In genomic region chr11:113675003-113675471, GRCh38 we compare ENCODE assay signal across 8 cellular contexts. TPM values are rescaled to one million over a fixed set of nuclear protein-coding genes. Genes with fewer than 3 reads are reported as not detected.
A peak's percentile ranks its signal among the peaks of the same experiment; 100 is the strongest.
DNase-seq lines count a peak whose midpoint lies in the region; ATAC-seq, FAIRE-seq and TF ChIP-seq lines count a peak whose summit lies in the region.

No MANE protein-coding gene starts in this region.

- H3K36me3 ChIP-seq in adipocyte (ENCODE audit: control insufficient read depth, insufficient read depth, low read length, severe bottlenecking) (no peaks in the 10 kb centered on the region), uterus (no peaks in the 10 kb centered on the region)

- peak; percentile 84 for ATAC-seq in HG03108 (IDR thresholded peaks at IDR 0.05; ENCODE audit: unreplicated experiment)
- ATAC-seq in stimulated activated naive CD8-positive, alpha-beta T cell treated with anti-CD3 and anti-CD28 coated beads, Interleukin-15, amount 100 ng/mL, for 72 hours = peak; percentile 91

- H3K27ac Mint-ChIP-seq in stimulated activated naive CD8-positive, alpha-beta T cell treated with anti-CD3 and anti-CD28 coated beads, Interleukin-15, amount 100 ng/mL, for 72 hours = no peak overlapping the region

- TF ChIP-seq POLR2A in uterus (IDR thresholded peaks at IDR 0.05) = no peak

- no peak overlapping the region for H3K4me3 Mint-ChIP-seq in stimulated activated naive CD8-positive, alpha-beta T cell treated with anti-CD3 and anti-CD28 coated beads, Interleukin-15, amount 100 ng/mL, for 72 hours

- H3K4me3 ChIP-seq in adipocyte (ENCODE audit: low read length) (no peak overlapping the region), uterus (no peak overlapping the region)

- no peaks in the 10 kb centered on the region for H3K4me1 Mint-ChIP-seq in stimulated activated naive CD8-positive, alpha-beta T cell treated with anti-CD3 and anti-CD28 coated beads, Interleukin-15, amount 100 ng/mL, for 72 hours

- H3K9me3 Mint-ChIP-seq in stimulated activated naive CD8-positive, alpha-beta T cell treated with anti-CD3 and anti-CD28 coated beads, Interleukin-15, amount 100 ng/mL, for 72 hours = no peaks in the 10 kb centered on the region

- intact Hi-C loops in uterus (cut with DNase I; ENCODE audit: low total_unique reads) = no loop called here

- no peaks in the 10 kb centered on the region for H3K9me3 ChIP-seq in adipocyte (ENCODE audit: control insufficient read depth, low read length)
- H3K9me3 ChIP-seq in uterus = no peaks in the 10 kb centered on the region

- peaks cover 20% of the 10 kb centered on the region for H3K4me1 ChIP-seq in adipocyte (ENCODE audit: control insufficient read depth, insufficient read depth, low read length)
- peaks cover 0 to 6% of the 10 kb centered on the region in 2 donors for H3K4me1 ChIP-seq in uterus

- no peak overlapping the region for H3K9ac ChIP-seq in adipocyte (ENCODE audit: low read length)

- FAIRE-seq in frontal cortex (lab: Jason Lieb, UNC) = no peak

- DNase-seq in stimulated activated CD4-positive, alpha-beta T cell treated with anti-CD3 and anti-CD28 coated beads, Interleukin-12 subunit alpha, Interleukin-12 subunit beta, amount 100 ng/mL, for 48 hours (ENCODE audit: low read depth in 2 of 3, low spot score in 1 of 3) = peak in 2 of 3 donors; percentile 1 to 7
- no peak for DNase-seq in stimulated activated CD4-positive, alpha-beta T cell treated with anti-CD3 and anti-CD28 coated beads, Interleukin-12 subunit alpha, Interleukin-12 subunit beta, amount 100 ng/mL, for 4 hours
- DNase-seq in adipocyte (ENCODE audit: low read depth) (peak; percentile 43), frontal cortex (ENCODE audit: low spot score in 2 of 2) (no peak), uterus (no peak), NCI-H1417 (lab: John Stamatoyannopoulos, UW) (no peak)
- peak; percentile 20 to 56 for DNase-seq in stimulated activated naive CD8-positive, alpha-beta T cell treated with anti-CD3 and anti-CD28 coated beads, Interleukin-15, amount 100 ng/mL, for 72 hours

- no peak overlapping the region for H3K27ac ChIP-seq in uterus

- H3K27me3 ChIP-seq in adipocyte (replicated peaks; ENCODE audit: control insufficient read depth, insufficient read depth, low read length) (peaks cover 32% of the 10 kb centered on the region), uterus (no peaks in the 10 kb centered on the region)

- TF ChIP-seq CTCF in uterus (IDR thresholded peaks at IDR 0.05) = no peak

- peaks cover 27% of the 10 kb centered on the region for H3K27me3 Mint-ChIP-seq in stimulated activated naive CD8-positive, alpha-beta T cell treated with anti-CD3 and anti-CD28 coated beads, Interleukin-15, amount 100 ng/mL, for 72 hours

RNA-seq across cellular contexts. Expression of gene TMPRSS5, which starts 31.1 kb away (rescaled TPM):
- total RNA-seq in frontal cortex (0.41 TPM), uterus (1 to 10 TPM in 2 of 4 donors, under 1 TPM in 1, not detected in 1; 0.29 to 2.1 (median 1.9) TPM)

Comparison
In these comparisons a context has a peak if more than half of its experiments do, and no peak if none do; other contexts are left out.
1. DNase-seq: peak in stimulated activated CD4-positive, alpha-beta T cell treated with anti-CD3 and anti-CD28 coated beads, Interleukin-12 subunit alpha, Interleukin-12 subunit beta, amount 100 ng/mL, for 48 hours (2 of 3), adipocyte (single experiment) and stimulated activated naive CD8-positive, alpha-beta T cell treated with anti-CD3 and anti-CD28 coated beads, Interleukin-15, amount 100 ng/mL, for 72 hours (2 of 2); none in stimulated activated CD4-positive, alpha-beta T cell treated with anti-CD3 and anti-CD28 coated beads, Interleukin-12 subunit alpha, Interleukin-12 subunit beta, amount 100 ng/mL, for 4 hours (single experiment), frontal cortex (0 of 2), uterus (0 of 2) and NCI-H1417 (0 of 3).